29 cellular contexts compared by ENCODE assay signal in genomic region chr9:72467766-72468738, GRCh38. TPM values are rescaled to one million over a fixed set of nuclear protein-coding genes. Genes with fewer than 3 reads are reported as not detected.
DNase-seq lines count a peak whose midpoint lies in the region; ATAC-seq, FAIRE-seq and TF ChIP-seq lines count a peak whose summit lies in the region.
"Had no signal": no experiment of that assay in that cellular context is flagged by ENCODE, and none has a peak within 500 bp of the region (broad histone marks: within the 10 kb centered on the region; RNA-seq: fewer than 3 reads in every experiment).

No MANE protein-coding gene starts in this region.

- TF ChIP-seq CTCF in Panc1 (IDR thresholded peaks at IDR 0.05) (no peak), brain microvascular endothelial cell (IDR thresholded peaks at IDR 0.05; ENCODE audit: low read depth, low read length, missing control alignments) (no peak), hepatocyte (IDR thresholded peaks at IDR 0.05; ENCODE audit: poor library complexity) (no peak), GM10266 (IDR thresholded peaks at IDR 0.05; ENCODE audit: control insufficient read depth, insufficient read depth, low read depth, missing control alignments) (no peak)

- H3K36me3 ChIP-seq in Panc1 (ENCODE audit: control insufficient read depth, insufficient read depth, low read length) (no peaks in the 10 kb centered on the region), brain microvascular endothelial cell (replicated peaks) (no peaks in the 10 kb centered on the region), hepatocyte (replicated peaks; ENCODE audit: insufficient read depth, low read depth) (no peaks in the 10 kb centered on the region)
- H3K36me3 ChIP-seq: BLaER1 treated with 17β-estradiol and CSF1 and Interleukin-3, amounts not matched to agents 10 nM and 100 nM; heart right ventricle; neutrophil; right lobe of liver had no signal

- H3K4me3 ChIP-seq in Panc1 (ENCODE audit: low read depth in 2 of 2, low read length in 2 of 2) (no peak overlapping the region), brain microvascular endothelial cell (ENCODE audit: low read depth, low read length) (no peak overlapping the region), hepatocyte (no peak overlapping the region)
- H3K4me3 ChIP-seq: BLaER1 treated with 17β-estradiol and CSF1 and Interleukin-3, amounts not matched to agents 10 nM and 100 nM; heart right ventricle; PC-9; right lobe of liver had no signal

- ATAC-seq in Panc1 (no peak), GM21576 (IDR thresholded peaks at IDR 0.05; ENCODE audit: unreplicated experiment) (no peak)
- ATAC-seq: activated CD8-positive, alpha-beta T cell treated with anti-CD3 and anti-CD28 coated beads, Interleukin-2, amount 10 ng/mL, durations not matched to agents 7 days and 5 days; foreskin keratinocyte; heart right ventricle; right lobe of liver; T-cell had no signal

- 0 out of 2 replicates have a peak overlapping the region, but pooled peaks have one; percentile 7 for H3K27ac ChIP-seq in Panc1 (ENCODE audit: low read length)
- peak overlapping the region; percentile 32 for H3K27ac ChIP-seq in brain microvascular endothelial cell
- peak overlapping the region; percentile 35 for H3K27ac ChIP-seq in hepatocyte
- H3K27ac ChIP-seq: BLaER1 treated with 17β-estradiol and CSF1 and Interleukin-3, amounts not matched to agents 10 nM and 100 nM; foreskin keratinocyte; heart right ventricle; KMS-11; neutrophil; PC-9; right lobe of liver had no signal

- WGBS in hepatocyte (ENCODE audit: low lambda C conversion rate, missing lambda C conversion rate): 78% methylated on average over 8 of the region's 8 CpGs

- DNase-seq in H4 (ENCODE audit: low spot score): peak; percentile 12
- no peak for DNase-seq in Panc1 (ENCODE audit: low read depth, low spot score)
- peak; percentile 79 for DNase-seq in brain microvascular endothelial cell
- DNase-seq in hepatocyte (ENCODE audit: low spot score): no peak
- no peak for DNase-seq in GM10266 (ENCODE audit: extremely low spot score)
- no peak for DNase-seq in stimulated activated CD4-positive, alpha-beta T cell treated with anti-CD3 and anti-CD28 coated beads, Interleukin-15, amount 100 ng/mL, for 24 hours
- no peak for DNase-seq in RCC 7860 (ENCODE audit: low spot score)
- DNase-seq: activated CD4-positive, CD25-positive, alpha-beta regulatory T cell; activated CD8-positive, alpha-beta T cell treated with anti-CD3 and anti-CD28 coated beads, Interleukin-2, amount 10 ng/mL, durations not matched to agents 7 days and 5 days; activated effector memory CD4-positive, alpha-beta T cell treated with anti-CD3 and anti-CD28 coated beads, Interleukin-2, amount 50 U/mL, for 16 hours; activated naive CD8-positive, alpha-beta T cell treated with anti-CD3 and anti-CD28 coated beads, Interleukin-2, amount 10 ng/mL, durations not matched to agents 7 days and 5 days; COR-L47; foreskin keratinocyte; GDM1; HCEC 1CT; heart right ventricle; NCI-H146; NCI-H510A treated with DMSO at 0.1 percent for 48 hours; PC-9; right lobe of liver; stimulated activated naive CD4-positive, alpha-beta T cell; T-cell had no signal

- intact Hi-C loops in Panc1 (cut with micrococcal nuclease; ENCODE audit: unreplicated experiment): no loop called here

- H3K4me1 ChIP-seq in Panc1 (ENCODE audit: control insufficient read depth, insufficient read depth, low read length): no peaks in the 10 kb centered on the region
- peaks cover under 1% of the 10 kb centered on the region for H3K4me1 ChIP-seq in hepatocyte (ENCODE audit: insufficient read depth)

- in situ Hi-C loops in Panc1 (cut with HindIII; ENCODE audit: low pct_unique_long_range_greater_than_20kb, low sequenced_read_pairs): no loop called here
- in situ Hi-C loops in brain microvascular endothelial cell (cut with HindIII; ENCODE audit: low pct_ligation_motif_present, low sequenced_read_pairs): no loop called here

- no peaks in the 10 kb centered on the region for H3K9me3 ChIP-seq in Panc1 (ENCODE audit: control insufficient read depth, insufficient read depth, low read depth, low read length)
- no peaks in the 10 kb centered on the region for H3K9me3 ChIP-seq in hepatocyte (ENCODE audit: low read depth)
- H3K9me3 ChIP-seq: BLaER1 treated with 17β-estradiol and CSF1 and Interleukin-3, amounts not matched to agents 10 nM and 100 nM; heart right ventricle; neutrophil; right lobe of liver had no signal

- CTCF ChIA-PET in Panc1 (lab: Charles Lee): no interaction called here

- no peaks in the 10 kb centered on the region for H4K20me1 ChIP-seq in hepatocyte (ENCODE audit: insufficient read depth, poor library complexity, severe bottlenecking)
- H4K20me1 ChIP-seq: BLaER1 treated with 17β-estradiol and CSF1 and Interleukin-3, amounts not matched to agents 10 nM and 100 nM had no signal

- H3K27me3 ChIP-seq in Panc1 (ENCODE audit: control insufficient read depth, insufficient read depth, low read length): no peaks in the 10 kb centered on the region
- H3K27me3 ChIP-seq in brain microvascular endothelial cell (replicated peaks): no peaks in the 10 kb centered on the region
- no peaks in the 10 kb centered on the region for H3K27me3 ChIP-seq in hepatocyte
- H3K27me3 ChIP-seq: BLaER1 treated with 17β-estradiol and CSF1 and Interleukin-3, amounts not matched to agents 10 nM and 100 nM; foreskin keratinocyte; heart right ventricle; neutrophil; right lobe of liver had no signal

- no TSS peak for BruUV-seq in Panc1 (replicated peaks; lab: Mats Ljungman, UMichigan)

- H3K4me2 ChIP-seq in hepatocyte: no peak overlapping the region
- H3K4me2 ChIP-seq: BLaER1 treated with 17β-estradiol and CSF1 and Interleukin-3, amounts not matched to agents 10 nM and 100 nM; KMS-11; PC-9 had no signal

- POLR2A ChIA-PET in Panc1 (lab: Charles Lee): no interaction called here

- FAIRE-seq in RCC 7860 (lab: Jason Lieb, UNC): no peak
- FAIRE-seq: urothelium cell line had no signal

- no peaks in the 10 kb centered on the region for H3K9me2 ChIP-seq in hepatocyte (replicated peaks; ENCODE audit: insufficient read depth)

- H3K79me2 ChIP-seq in hepatocyte: no peaks in the 10 kb centered on the region

- H2AFZ ChIP-seq in hepatocyte: no peak overlapping the region
- H2AFZ ChIP-seq: PC-9 had no signal

RNA-seq across cellular contexts. Expression of gene TMC1, which starts 53.4 kb away (rescaled TPM):
- not detected in 2 replicates for total RNA-seq in H4 (2014; rRNA removed; shearing (Covaris generic))
- total RNA-seq in Panc1 (2021; ENCODE audit: unreplicated experiment) (0.36 TPM), hepatocyte (0.20 TPM in 1 of 2 replicates, not detected in the other)
- polyA plus RNA-seq in Panc1 (2012; ENCODE audit: insufficient read length): 0.59 TPM
- 0.23 TPM in 1 of 2 replicates, not detected in the other for polyA plus RNA-seq in hepatocyte
- total RNA-seq: activated CD8-positive, alpha-beta T cell treated with anti-CD3 and anti-CD28 coated beads, Interleukin-2, amount 10 ng/mL, durations not matched to agents 7 days and 5 days; activated naive CD8-positive, alpha-beta T cell treated with anti-CD3 and anti-CD28 coated beads, Interleukin-2, amount 10 ng/mL, durations not matched to agents 7 days and 5 days; foreskin keratinocyte; HT1080; T-cell had no signal
- polyA plus RNA-seq: AG04450, foreskin keratinocyte had no signal

Comparison
In these comparisons a context has a peak if more than half of its experiments do, and no peak if none do; other contexts are left out.
1. DNase-seq: peak in H4 (single experiment) and brain microvascular endothelial cell (single experiment); none in Panc1 (single experiment), hepatocyte (single experiment), GM10266 (single experiment), stimulated activated CD4-positive, alpha-beta T cell treated with anti-CD3 and anti-CD28 coated beads, Interleukin-15, amount 100 ng/mL, for 24 hours (single experiment) and RCC 7860 (single experiment).
2. Peak in every context shown above with its lines, with median percentiles within 50 percentile points of each other: H3K27ac ChIP-seq.